In genomic region chr3:128969993-128970740, GRCh38 we compare ENCODE assay signal across 8 cellular contexts. TPM values are rescaled to one million over a fixed set of nuclear protein-coding genes. Genes with fewer than 3 reads are reported as not detected.
DNase-seq lines count a peak whose midpoint lies in the region; ATAC-seq and TF ChIP-seq lines count a peak whose summit lies in the region.

No MANE protein-coding gene starts in this region.

- no peaks in the 10 kb centered on the region for H3K9me2 ChIP-seq in neural cell (ENCODE audit: insufficient read depth, low read length)

- H3K4me3 ChIP-seq in HAP-1, result no peak overlapping the region
- no peak overlapping the region for H3K4me3 ChIP-seq in epithelial cell of proximal tubule (ENCODE audit: low read depth, low read length)
- no peak overlapping the region for H3K4me3 ChIP-seq in neural cell (ENCODE audit: low read length)
- H3K4me3 ChIP-seq in transverse colon, result no peak overlapping the region

- H4K20me1 ChIP-seq in neural cell (ENCODE audit: insufficient read depth), result no peaks in the 10 kb centered on the region

- WGBS in transverse colon (ENCODE audit: low coverage in 1 of 2), 2 donors, result 9 to 10% methylated on average over 12 of the region's 12 CpGs

- CTCF ChIA-PET in activated CD8-positive, alpha-beta memory T cell treated with anti-CD3 and anti-CD28 coated beads, Interleukin-2, amount 10 ng/mL, durations not matched to agents 7 days and 5 days (lab: Charles Lee), result interaction anchor here (0.6 to 4.4 kb wide), 85 partner anchors 11 to 857 kb away, joined by 3 to 58 read pairs (median 4); partner anchors contain the start of genes CFAP92, COPG1, ISY1 and RAB43

- no peaks in the 10 kb centered on the region for H3K36me3 ChIP-seq in HAP-1 (replicated peaks)
- H3K36me3 ChIP-seq in neural cell (ENCODE audit: insufficient read depth, low read length), result no peaks in the 10 kb centered on the region
- H3K36me3 ChIP-seq in transverse colon, result no peaks in the 10 kb centered on the region

- no peak overlapping the region for H3K27ac Mint-ChIP-seq in activated CD8-positive, alpha-beta memory T cell treated with anti-CD3 and anti-CD28 coated beads, Interleukin-2, amount 10 ng/mL, durations not matched to agents 7 days and 5 days

- TF ChIP-seq CTCF in epithelial cell of proximal tubule (conservative IDR thresholded peaks at IDR 0.05; ENCODE audit: low read depth, low read length) (peak; percentile 89), neural cell (IDR thresholded peaks at IDR 0.05; ENCODE audit: poor library complexity, severe bottlenecking) (peak; percentile 90), transverse colon (IDR thresholded peaks at IDR 0.05) (peak; percentile 87 to 94 (median 92))

- H3F3A ChIP-seq in neural cell (ENCODE audit: insufficient read depth, low read length, poor library complexity, severe bottlenecking), result no peaks in the 10 kb centered on the region

- H3K27me3 ChIP-seq in HAP-1 (ENCODE audit: low read depth), result no peaks in the 10 kb centered on the region
- H3K27me3 ChIP-seq in neural cell (ENCODE audit: insufficient read depth, low read depth, low read length), result no peaks in the 10 kb centered on the region
- H3K27me3 ChIP-seq in transverse colon, result no peaks in the 10 kb centered on the region

- no peaks in the 10 kb centered on the region for H3K36me3 Mint-ChIP-seq in activated CD8-positive, alpha-beta memory T cell treated with anti-CD3 and anti-CD28 coated beads, Interleukin-2, amount 10 ng/mL, durations not matched to agents 7 days and 5 days

- H3K9ac ChIP-seq in neural cell (ENCODE audit: low read length), result no peak overlapping the region

- no peak overlapping the region for H2AFZ ChIP-seq in neural cell (ENCODE audit: low read depth, low read length)

- H3K4me1 ChIP-seq in HAP-1 (no peaks in the 10 kb centered on the region), transverse colon (peaks cover 0 to 19% (median 0%) of the 10 kb centered on the region in 4 donors)

- no peak for TF ChIP-seq EP300 in neural cell (conservative IDR thresholded peaks at IDR 0.05; ENCODE audit: poor library complexity, severe bottlenecking)
- no peak for TF ChIP-seq EP300 in transverse colon (IDR thresholded peaks at IDR 0.05; ENCODE audit: low read depth)

- H3K4me3 Mint-ChIP-seq in activated CD8-positive, alpha-beta memory T cell treated with anti-CD3 and anti-CD28 coated beads, Interleukin-2, amount 10 ng/mL, durations not matched to agents 7 days and 5 days, result no peak overlapping the region

- H3K9me3 Mint-ChIP-seq in activated CD8-positive, alpha-beta memory T cell treated with anti-CD3 and anti-CD28 coated beads, Interleukin-2, amount 10 ng/mL, durations not matched to agents 7 days and 5 days (ENCODE audit: low read depth), result no peaks in the 10 kb centered on the region

- H3K9me3 ChIP-seq in HAP-1 (no peaks in the 10 kb centered on the region), neural cell (ENCODE audit: low read length) (no peaks in the 10 kb centered on the region), transverse colon (no peaks in the 10 kb centered on the region)

- TF ChIP-seq POLR2A in transverse colon (IDR thresholded peaks at IDR 0.05), result no peak

- in situ Hi-C loops in HAP-1 (cut with MboI; ENCODE audit: low sequenced_read_pairs), result loop anchor here (5.0 kb wide), 1 partner anchor 277 kb away; the partner anchor contains the start of gene COPG1
- in situ Hi-C loops in transverse colon (cut with MboI; ENCODE audit: low pct_ligation_motif_present in 1 of 4, low pct_unique_long_range_greater_than_20kb in 1 of 4, low sequenced_read_pairs in 3 of 4), result loop anchor here in 2 of 4 donors (10.0 kb wide), 1 partner anchor 275 kb away; the partner anchor contains the start of gene COPG1 (in 2 of the 2)

- H3K27ac ChIP-seq in neural cell (ENCODE audit: low read length) (no peak overlapping the region), transverse colon (no peak overlapping the region)

- intact Hi-C loops in transverse colon (cut with DNase I; ENCODE audit: low total_unique reads), result no loop called here

- peaks cover 13% of the 10 kb centered on the region for H3K4me1 Mint-ChIP-seq in activated CD8-positive, alpha-beta memory T cell treated with anti-CD3 and anti-CD28 coated beads, Interleukin-2, amount 10 ng/mL, durations not matched to agents 7 days and 5 days

- peak; percentile 91 for TF ChIP-seq RAD21 in neural cell (conservative IDR thresholded peaks at IDR 0.05)

- peaks cover 8% of the 10 kb centered on the region for H3K27me3 Mint-ChIP-seq in activated CD8-positive, alpha-beta memory T cell treated with anti-CD3 and anti-CD28 coated beads, Interleukin-2, amount 10 ng/mL, durations not matched to agents 7 days and 5 days

- no peak overlapping the region for H3K4me2 ChIP-seq in neural cell (ENCODE audit: low read length)

- peak; percentile 61 to 72 for DNase-seq in AML-193 (lab: John Stamatoyannopoulos, UW)
- DNase-seq in HAP-1 (ENCODE audit: low spot score in 2 of 2), result peak; percentile 41 to 74
- DNase-seq in NOMO-1 treated with DMSO at 0.1 percent for 48 hours (lab: John Stamatoyannopoulos, UW; ENCODE audit: unreplicated experiment), result peak; percentile 71
- DNase-seq in activated CD8-positive, alpha-beta memory T cell treated with anti-CD3 and anti-CD28 coated beads, Interleukin-2, amount 10 ng/mL, durations not matched to agents 7 days and 5 days, result peak; percentile 77
- DNase-seq in epithelial cell of proximal tubule (ENCODE audit: low read depth), result no peak
- DNase-seq in transverse colon, result peak; percentile 35

- peak; percentile 77 for ATAC-seq in activated CD8-positive, alpha-beta memory T cell treated with anti-CD3 and anti-CD28 coated beads, Interleukin-2, amount 10 ng/mL, durations not matched to agents 7 days and 5 days
- no peak for ATAC-seq in HG03342 (IDR thresholded peaks at IDR 0.05; ENCODE audit: unreplicated experiment)

- H3K79me2 ChIP-seq in neural cell (replicated peaks; ENCODE audit: insufficient read depth, low read length), result no peaks in the 10 kb centered on the region

TF ChIP-seq in neural cell, 6 proteins besides CTCF, POLR2A, EP300 and RAD21:
- TF ChIP-seq REST (IDR thresholded peaks at IDR 0.05; ENCODE audit: borderline replicate concordance), result no peak
- peak; percentile 92 for TF ChIP-seq SMC3 (conservative IDR thresholded peaks at IDR 0.05; ENCODE audit: poor library complexity)

RNA-seq across cellular contexts. Expression of gene CFAP92, which starts 23.7 kb away (rescaled TPM):
- under 1 TPM in 1 of 2 experiments, not detected in 1; 0.12 TPM for total RNA-seq in activated CD8-positive, alpha-beta memory T cell treated with anti-CD3 and anti-CD28 coated beads, Interleukin-2, amount 10 ng/mL, durations not matched to agents 7 days and 5 days
- total RNA-seq in epithelial cell of proximal tubule (not detected in 2 replicates), transverse colon (1 to 10 TPM in 1 of 4 donors, under 1 TPM in 1, not detected in 2; 0.95 to 1.2 TPM)
- polyA plus RNA-seq in neural cell, result 0.69 and 1.6 TPM in 2 replicates
- 2.4 and 3.5 TPM in 2 replicates for polyA minus RNA-seq in neural cell

RNA-seq across cellular contexts. Expression of gene EFCC1, which starts 30.9 kb away (rescaled TPM):
- under 1 TPM; 0.09 to 0.12 TPM for total RNA-seq in activated CD8-positive, alpha-beta memory T cell treated with anti-CD3 and anti-CD28 coated beads, Interleukin-2, amount 10 ng/mL, durations not matched to agents 7 days and 5 days
- total RNA-seq in epithelial cell of proximal tubule (not detected in 2 replicates), transverse colon (1 to 10 TPM in 3 of 4 donors, under 1 TPM in 1; 0.75 to 2.2 (median 1.7) TPM)
- not detected in 2 replicates for polyA plus RNA-seq in neural cell
- not detected in 2 replicates for polyA minus RNA-seq in neural cell
